In genomic region chr11:66365711-66366619, GRCh38 we compare ENCODE assay signal across 25 cellular contexts. TPM values are rescaled to one million over a fixed set of nuclear protein-coding genes. Genes with fewer than 3 reads are reported as not detected.
A peak's percentile ranks its signal among the peaks of the same experiment; 100 is the strongest.
DNase-seq lines count a peak whose midpoint lies in the region; ATAC-seq, FAIRE-seq and TF ChIP-seq lines count a peak whose summit lies in the region.
"Had no signal": no experiment of that assay in that cellular context is flagged by ENCODE, and none has a peak within 500 bp of the region (broad histone marks: within the 10 kb centered on the region; RNA-seq: fewer than 3 reads in every experiment).

No MANE protein-coding gene starts in this region.

- H2BK5ac ChIP-seq in neuronal stem cell (ENCODE audit: low read length), result no peak overlapping the region

- H3K79me1 ChIP-seq in neuronal stem cell (ENCODE audit: low read depth, low read length), result peaks cover 13% of the 10 kb centered on the region

- H3K9ac ChIP-seq in neuronal stem cell (ENCODE audit: low read depth, low read length, poor library complexity), result no peak overlapping the region
- H3K9ac ChIP-seq: SK-N-SH had no signal

- no peak overlapping the region for H3K27ac Mint-ChIP-seq in natural killer cell
- H3K27ac Mint-ChIP-seq: activated B cell treated with CpG ODN at 0.5 μM for 24 hours; activated CD4-positive, alpha-beta memory T cell treated with anti-CD3 and anti-CD28 coated beads for 36 hours; memory B cell; naive B cell; T-helper 2 cell treated with Interferon-gamma antibody and Interleukin-4, amounts not matched to agents 5 μg/mL and 100 μg/mL, for 36 hours had no signal

- no peak overlapping the region for H3K18ac ChIP-seq in neuronal stem cell (ENCODE audit: low read length)

- H3K4me3 Mint-ChIP-seq in natural killer cell, result no peak overlapping the region
- H3K4me3 Mint-ChIP-seq: activated B cell treated with CpG ODN at 0.5 μM for 24 hours; activated CD4-positive, alpha-beta memory T cell treated with anti-CD3 and anti-CD28 coated beads for 36 hours; memory B cell; T-helper 2 cell treated with Interferon-gamma antibody and Interleukin-4, amounts not matched to agents 5 μg/mL and 100 μg/mL, for 36 hours had no signal

- no peak overlapping the region for H2BK12ac ChIP-seq in neuronal stem cell (ENCODE audit: low read length)

- H2BK15ac ChIP-seq in neuronal stem cell (ENCODE audit: low read length), result no peak overlapping the region

- intact Hi-C loops in head of caudate nucleus (cut with DNase I), result no loop called here
- intact Hi-C loops in natural killer cell (cut with micrococcal nuclease), result no loop called here

- H2AK5ac ChIP-seq in neuronal stem cell (ENCODE audit: low read depth, low read length), result no peak overlapping the region

- H3K36me3 ChIP-seq in bronchial epithelial cell (ENCODE audit: control insufficient read depth, insufficient read depth, low read length) (peaks cover 2% of the 10 kb centered on the region), neuronal stem cell (replicated peaks in 1 of 2; ENCODE audit: control insufficient read depth in 2 of 2, insufficient read depth in 2 of 2, low read length in 2 of 2) (peaks cover 3 to 57% of the 10 kb centered on the region in 2 donors)
- H3K36me3 ChIP-seq: pancreas, right lobe of liver had no signal

- H4K91ac ChIP-seq in neuronal stem cell (ENCODE audit: low read depth, low read length, poor library complexity), result no peak overlapping the region

- DNase-seq in AG08396 (ENCODE audit: low spot score) (peak; percentile 4), HTR-8/SVneo (ENCODE audit: insufficient read length, low spot score) (no peak), bronchial epithelial cell (ENCODE audit: low read depth) (no peak), neuronal stem cell (ENCODE audit: low spot score) (no peak), head of caudate nucleus (no peak), natural killer cell (no peak)
- DNase-seq: activated B cell treated with CpG ODN at 0.5 μM for 24 hours; activated CD4-positive, alpha-beta memory T cell treated with anti-CD3 and anti-CD28 coated beads for 36 hours; C1 segment of cervical spinal cord; EL; naive B cell; NCI-H1417 treated with DMSO at 0.1 percent for 48 hours; NCI-H510A treated with DMSO at 0.1 percent for 48 hours; SK-N-SH; substantia nigra had no signal

- no peaks in the 10 kb centered on the region for H3K9me3 Mint-ChIP-seq in natural killer cell
- H3K9me3 Mint-ChIP-seq: activated B cell treated with CpG ODN at 0.5 μM for 24 hours; activated CD4-positive, alpha-beta memory T cell treated with anti-CD3 and anti-CD28 coated beads for 36 hours; memory B cell; naive B cell; T-helper 2 cell treated with Interferon-gamma antibody and Interleukin-4, amounts not matched to agents 5 μg/mL and 100 μg/mL, for 36 hours had no signal

- no peak overlapping the region for H2BK120ac ChIP-seq in neuronal stem cell (ENCODE audit: low read depth, low read length)

- H3K4me1 Mint-ChIP-seq in natural killer cell, result no peaks in the 10 kb centered on the region

- no peak overlapping the region for H3K4me3 ChIP-seq in bronchial epithelial cell (ENCODE audit: low read depth, low read length)
- H3K4me3 ChIP-seq in neuronal stem cell (ENCODE audit: low read length in 2 of 2), result no peak overlapping the region
- H3K4me3 ChIP-seq: HAP-1, pancreas, right lobe of liver had no signal

- no CpG with 5 or more reads among the region's 14 CpGs for WGBS in neuronal stem cell (ENCODE audit: extremely low coverage in 2 of 2, insufficient read length in 2 of 2, insufficient replicate concordance in 1 of 2), 2 donors

- no peaks in the 10 kb centered on the region for H3K9me3 ChIP-seq in neuronal stem cell (replicated peaks in 1 of 2; ENCODE audit: control insufficient read depth in 2 of 2, insufficient read depth in 1 of 2, low read depth in 1 of 2, low read length in 2 of 2)
- H3K9me3 ChIP-seq: HAP-1, pancreas, right lobe of liver, SK-N-SH had no signal

- TF ChIP-seq CTCF in bronchial epithelial cell (IDR thresholded peaks at IDR 0.05; ENCODE audit: insufficient read depth, low read length, severe bottlenecking) (no peak), natural killer cell (IDR thresholded peaks at IDR 0.05) (no peak)

- H3K4me2 ChIP-seq in neuronal stem cell (ENCODE audit: insufficient read depth, low read length, poor library complexity, severe bottlenecking), result no peak overlapping the region
- H3K4me2 ChIP-seq: SK-N-SH had no signal

- peak overlapping the region; percentile 25 for H3K27ac ChIP-seq in neuronal stem cell (replicated peaks; ENCODE audit: low read length)
- H3K27ac ChIP-seq: pancreas, right lobe of liver had no signal

- H3K4ac ChIP-seq in neuronal stem cell (ENCODE audit: low read length), result no peak overlapping the region

- H4K8ac ChIP-seq in neuronal stem cell (ENCODE audit: low read depth, low read length), result no peak overlapping the region

- peaks cover 0 to 7% of the 10 kb centered on the region in 2 donors for H3K27me3 Mint-ChIP-seq in natural killer cell (ENCODE audit: low read depth in 2 of 2)
- H3K27me3 Mint-ChIP-seq: activated B cell treated with CpG ODN at 0.5 μM for 24 hours; activated CD4-positive, alpha-beta memory T cell treated with anti-CD3 and anti-CD28 coated beads for 36 hours; memory B cell; naive B cell had no signal

- H3K36me3 Mint-ChIP-seq in natural killer cell, result no peaks in the 10 kb centered on the region
- H3K36me3 Mint-ChIP-seq: naive B cell had no signal

- peak overlapping the region; percentile 70 for H3K23ac ChIP-seq in neuronal stem cell (ENCODE audit: low read depth, low read length, poor library complexity)

- FAIRE-seq in HTR-8/SVneo (lab: Jason Lieb, UNC) (peak; percentile 84), bronchial epithelial cell (lab: Jason Lieb, UNC) (peak; percentile 70)
- FAIRE-seq: endometrium, pancreas, RCC 7860, urothelium cell line had no signal

- H3K4me1 ChIP-seq in neuronal stem cell (ENCODE audit: control insufficient read depth in 2 of 2, insufficient read depth in 1 of 2, low read depth in 1 of 2, low read length in 2 of 2), result peaks cover 7 to 8% of the 10 kb centered on the region in 2 donors
- H3K4me1 ChIP-seq: pancreas, right lobe of liver had no signal

- H3K27me3 ChIP-seq in bronchial epithelial cell (ENCODE audit: control insufficient read depth, insufficient read depth, low read length) (no peaks in the 10 kb centered on the region), neuronal stem cell (ENCODE audit: control insufficient read depth in 3 of 3, insufficient read depth in 3 of 3, low read depth in 1 of 3, low read length in 3 of 3) (no peaks in the 10 kb centered on the region)
- H3K27me3 ChIP-seq: pancreas, right lobe of liver had no signal

- no peak for ATAC-seq in natural killer cell
- ATAC-seq in HG03378 (IDR thresholded peaks at IDR 0.05; ENCODE audit: unreplicated experiment), result no peak
- ATAC-seq in HG02571 (IDR thresholded peaks at IDR 0.05; ENCODE audit: unreplicated experiment), result no peak
- ATAC-seq: pancreas had no signal

- no peak overlapping the region for H2AFZ ChIP-seq in neuronal stem cell (ENCODE audit: low read length)

- no peak overlapping the region for H3K14ac ChIP-seq in neuronal stem cell (ENCODE audit: low read length)

RNA-seq across cellular contexts. Expression of gene SLC29A2, which starts 5.6 kb away (rescaled TPM):
- total RNA-seq in bronchial epithelial cell (1.9 and 2.1 TPM in 2 replicates), natural killer cell (1 to 10 TPM; 1.5 to 1.8 (median 1.6) TPM)
- polyA plus RNA-seq in neuronal stem cell (2013, experiment 1 of 2), result 36.9 TPM
- polyA plus RNA-seq in neuronal stem cell (2013, experiment 2 of 2), result 36.4 TPM

RNA-seq across cellular contexts. Expression of gene B4GAT1, which starts 18.5 kb away (rescaled TPM):
- 7.7 and 10.8 TPM in 2 replicates for total RNA-seq in bronchial epithelial cell
- polyA plus RNA-seq in neuronal stem cell (2013, experiment 1 of 2), result 31.8 TPM
- 30.8 TPM for polyA plus RNA-seq in neuronal stem cell (2013, experiment 2 of 2)
- 1 to 10 TPM; 2.0 to 4.2 (median 2.5) TPM for total RNA-seq in natural killer cell

RNA-seq across cellular contexts. Expression of gene BRMS1, which starts 21.1 kb away (rescaled TPM):
- total RNA-seq in bronchial epithelial cell, result 67.6 and 81.6 TPM in 2 replicates
- polyA plus RNA-seq in neuronal stem cell (2013, experiment 1 of 2), result 23.5 TPM
- 21.8 TPM for polyA plus RNA-seq in neuronal stem cell (2013, experiment 2 of 2)
- total RNA-seq in natural killer cell, result 10 to 100 TPM; 48.1 to 55.6 (median 48.2) TPM

RNA-seq across cellular contexts. Expression of gene RIN1, which starts 29.7 kb away (rescaled TPM):
- total RNA-seq in bronchial epithelial cell, result 19.0 and 19.7 TPM in 2 replicates
- polyA plus RNA-seq in neuronal stem cell (2013, experiment 1 of 2), result 2.4 TPM
- 2.1 TPM for polyA plus RNA-seq in neuronal stem cell (2013, experiment 2 of 2)
- 1 to 10 TPM; 1.3 to 7.9 (median 2.5) TPM for total RNA-seq in natural killer cell

RNA-seq across cellular contexts. Expression of gene CD248, which starts 49.1 kb away (rescaled TPM):
- total RNA-seq in bronchial epithelial cell (under 0.01 TPM in 2 replicates), natural killer cell (under 1 TPM; 0.23 to 0.40 (median 0.32) TPM)
- 3.3 TPM for polyA plus RNA-seq in neuronal stem cell (2013, experiment 1 of 2)
- polyA plus RNA-seq in neuronal stem cell (2013, experiment 2 of 2), result 3.2 TPM
- total RNA-seq: activated CD4-positive, alpha-beta memory T cell treated with anti-CD3 and anti-CD28 coated beads for 36 hours had no signal
